13 cellular contexts compared by ENCODE assay signal in genomic region chr7:128403676-128404075, GRCh38. TPM values are rescaled to one million over a fixed set of nuclear protein-coding genes. Genes with fewer than 3 reads are reported as not detected.
DNase-seq lines count a peak whose midpoint lies in the region; ATAC-seq, FAIRE-seq and TF ChIP-seq lines count a peak whose summit lies in the region.
"Had no signal": no experiment of that assay in that cellular context is flagged by ENCODE, and none has a peak within 500 bp of the region (broad histone marks: within the 10 kb centered on the region; RNA-seq: fewer than 3 reads in every experiment).

No MANE protein-coding gene starts in this region.

- intact Hi-C loops in naive thymus-derived CD4-positive, alpha-beta T cell (cut with micrococcal nuclease): loop anchor here in 1 of 2 donors (10.0 kb wide), 1 partner anchor 131 kb away; no protein-coding TSS in a partner anchor

- H3K36me3 ChIP-seq in BLaER1 (peaks cover 52% of the 10 kb centered on the region), MG63 (no peaks in the 10 kb centered on the region; the same call in none of the 2 replicates)
- H3K36me3 ChIP-seq in naive thymus-derived CD4-positive, alpha-beta T cell (ENCODE audit: control insufficient read depth in 2 of 3, insufficient read depth in 3 of 3, low read length in 3 of 3): peaks cover 0 to 24% (median 0%) of the 10 kb centered on the region in 3 experiments

- H3K27me3 Mint-ChIP-seq in HFFc6 (ENCODE audit: insufficient read depth): no peaks in the 10 kb centered on the region; the same call in 1 of the 2 replicates
- no peaks in the 10 kb centered on the region for H3K27me3 Mint-ChIP-seq in activated T-helper 17 cell treated with anti-CD3 and anti-CD28 coated beads, Interleukin-2, amount 50 U/mL, for 72 hours
- no peaks in the 10 kb centered on the region for H3K27me3 Mint-ChIP-seq in naive thymus-derived CD4-positive, alpha-beta T cell

- FAIRE-seq in frontal cortex (lab: Jason Lieb, UNC): no peak

- H3K27ac Mint-ChIP-seq in HFFc6: no peak overlapping the region; the same call in 1 of the 2 replicates
- H3K27ac Mint-ChIP-seq in activated T-helper 17 cell treated with anti-CD3 and anti-CD28 coated beads, Interleukin-2, amount 50 U/mL, for 72 hours: peak overlapping the region; percentile 63
- H3K27ac Mint-ChIP-seq in naive thymus-derived CD4-positive, alpha-beta T cell: peak overlapping the region in 4 of 9 donors; percentile 11 to 79 (median 72)
- H3K27ac Mint-ChIP-seq: H9 had no signal

- H3K9me3 ChIP-seq in BLaER1: no peaks in the 10 kb centered on the region
- H3K9me3 ChIP-seq in naive thymus-derived CD4-positive, alpha-beta T cell (ENCODE audit: control insufficient read depth in 2 of 3, low read length in 3 of 3): no peaks in the 10 kb centered on the region
- no peaks in the 10 kb centered on the region for H3K9me3 ChIP-seq in MG63
- H3K9me3 ChIP-seq: heart left ventricle, left lung had no signal

- CTCF ChIA-PET in naive thymus-derived CD4-positive, alpha-beta T cell (lab: Charles Lee): interaction anchor here (1.0 to 8.6 kb wide), 3 partner anchors 23 to 56 kb away, joined by 3 to 163 read pairs (median 4); no protein-coding TSS in a partner anchor

- no peak for TF ChIP-seq CTCF in HFFc6 (IDR thresholded peaks at IDR 0.05)

- DNase-seq in HFFc6: no peak
- DNase-seq in naive thymus-derived CD4-positive, alpha-beta T cell: no peak
- DNase-seq in frontal cortex (ENCODE audit: low spot score in 2 of 2): no peak
- DNase-seq in germinal center (ENCODE audit: low spot score): no peak
- no peak for DNase-seq in MG63
- no peak for DNase-seq in HuH-7 (ENCODE audit: low spot score)
- DNase-seq: activated CD8-positive, alpha-beta memory T cell treated with anti-CD3 and anti-CD28 coated beads, Interleukin-2, amount 50 U/mL, for 48 hours; H9; heart left ventricle; left lung; NCI-H2081 treated with DMSO at 0.1 percent for 48 hours had no signal

- peaks cover 30% of the 10 kb centered on the region for H3K4me1 Mint-ChIP-seq in HFFc6 (ENCODE audit: low read depth)
- H3K4me1 Mint-ChIP-seq in activated T-helper 17 cell treated with anti-CD3 and anti-CD28 coated beads, Interleukin-2, amount 50 U/mL, for 72 hours: peaks cover 23% of the 10 kb centered on the region
- H3K4me1 Mint-ChIP-seq in naive thymus-derived CD4-positive, alpha-beta T cell: peaks cover 24 to 48% (median 45%) of the 10 kb centered on the region in 7 donors

- no peak for ATAC-seq in activated T-helper 17 cell treated with anti-CD3 and anti-CD28 coated beads, Interleukin-2, amount 50 U/mL, for 72 hours (replicated peaks)
- no peak for ATAC-seq in naive thymus-derived CD4-positive, alpha-beta T cell
- ATAC-seq: left lung had no signal

- no peaks in the 10 kb centered on the region for H3K9me3 Mint-ChIP-seq in HFFc6
- no peaks in the 10 kb centered on the region for H3K9me3 Mint-ChIP-seq in activated T-helper 17 cell treated with anti-CD3 and anti-CD28 coated beads, Interleukin-2, amount 50 U/mL, for 72 hours
- H3K9me3 Mint-ChIP-seq in naive thymus-derived CD4-positive, alpha-beta T cell: no peaks in the 10 kb centered on the region
- H3K9me3 Mint-ChIP-seq: H9 had no signal

- H3K27me3 ChIP-seq in BLaER1 (no peaks in the 10 kb centered on the region), MG63 (no peaks in the 10 kb centered on the region)
- H3K27me3 ChIP-seq in naive thymus-derived CD4-positive, alpha-beta T cell (ENCODE audit: control insufficient read depth in 2 of 2, insufficient read depth in 2 of 2, low read length in 2 of 2): no peaks in the 10 kb centered on the region
- H3K27me3 ChIP-seq: heart left ventricle, left lung had no signal

- H3K4me3 Mint-ChIP-seq in HFFc6: peak overlapping the region; percentile 94
- peak overlapping the region; percentile 87 for H3K4me3 Mint-ChIP-seq in activated T-helper 17 cell treated with anti-CD3 and anti-CD28 coated beads, Interleukin-2, amount 50 U/mL, for 72 hours
- peak overlapping the region in 9 of 10 donors; percentile 61 to 89 (median 82) for H3K4me3 Mint-ChIP-seq in naive thymus-derived CD4-positive, alpha-beta T cell

- H3K36me3 Mint-ChIP-seq in HFFc6 (ENCODE audit: low read depth): peaks cover 17% of the 10 kb centered on the region; the same call in 1 of the 2 replicates
- H3K36me3 Mint-ChIP-seq in activated T-helper 17 cell treated with anti-CD3 and anti-CD28 coated beads, Interleukin-2, amount 50 U/mL, for 72 hours (ENCODE audit: low read depth): peaks cover 58% of the 10 kb centered on the region
- peaks cover 0 to 13% (median 0%) of the 10 kb centered on the region in 5 donors for H3K36me3 Mint-ChIP-seq in naive thymus-derived CD4-positive, alpha-beta T cell

- peaks cover 60% of the 10 kb centered on the region for H4K20me1 ChIP-seq in BLaER1

- H3K4me1 ChIP-seq in BLaER1: peaks cover 55% of the 10 kb centered on the region
- H3K4me1 ChIP-seq in naive thymus-derived CD4-positive, alpha-beta T cell (ENCODE audit: control insufficient read depth in 2 of 2, insufficient read depth in 2 of 2, low read length in 2 of 2): peaks cover 11 to 23% of the 10 kb centered on the region in 2 donors

- H3K9ac ChIP-seq in BLaER1: peak overlapping the region; percentile 98

- POLR2A ChIA-PET in naive thymus-derived CD4-positive, alpha-beta T cell (lab: Charles Lee): interaction anchor here (0.7 kb wide), 1 partner anchor 855 kb away, joined by 5 read pairs; no protein-coding TSS in a partner anchor

- H3K4me3 ChIP-seq in BLaER1: peak overlapping the region; percentile 98
- H3K4me3 ChIP-seq in naive thymus-derived CD4-positive, alpha-beta T cell (ENCODE audit: low read length): no peak overlapping the region
- H3K4me3 ChIP-seq in MG63: no peak overlapping the region

- peak overlapping the region; percentile 97; the same call in 1 of the 2 replicates for H3K27ac ChIP-seq in BLaER1
- no peak overlapping the region for H3K27ac ChIP-seq in naive thymus-derived CD4-positive, alpha-beta T cell (ENCODE audit: low read depth, low read length)
- H3K27ac ChIP-seq: left lung had no signal

- peak overlapping the region; percentile 100 for H3K4me2 ChIP-seq in BLaER1

RNA-seq across cellular contexts. Expression of gene IMPDH1, which starts 6.1 kb away (rescaled TPM):
- total RNA-seq in HFFc6 (2021; fragmentation: NEBNext Ultra II Directional; extraction: Animal tissue kit (Norgen Biotek cat#: 25700)): 100 to 1,000 TPM in 1 of 6 experiments, 10 to 100 TPM in 5; 81.8 to 107 (median 93.3) TPM
- 10 to 100 TPM; 62.7 to 95.6 TPM for total RNA-seq in activated T-helper 17 cell treated with anti-CD3 and anti-CD28 coated beads, Interleukin-2, amount 50 U/mL, for 72 hours
- total RNA-seq in naive thymus-derived CD4-positive, alpha-beta T cell: 10 to 100 TPM; 36.5 to 92.0 (median 44.4) TPM
- 10 to 100 TPM; 33.7 to 48.1 TPM for polyA plus RNA-seq in naive thymus-derived CD4-positive, alpha-beta T cell
- total RNA-seq in frontal cortex: 26.5 TPM
- 42.1 and 67.6 TPM in 2 replicates for total RNA-seq in MG63 (2014; rRNA removed; shearing (Covaris generic); ENCODE audit: low replicate concordance)

RNA-seq across cellular contexts. Expression of gene PRRT4, which starts 42.2 kb away (rescaled TPM):
- total RNA-seq in HFFc6 (2021; fragmentation: NEBNext Ultra II Directional; extraction: Animal tissue kit (Norgen Biotek cat#: 25700)): not detected
- under 1 TPM; 0.13 to 0.45 TPM for total RNA-seq in activated T-helper 17 cell treated with anti-CD3 and anti-CD28 coated beads, Interleukin-2, amount 50 U/mL, for 72 hours
- 1 to 10 TPM in 1 of 5 experiments, under 1 TPM in 3, not detected in 1; 0.49 to 1.1 (median 0.58) TPM for total RNA-seq in naive thymus-derived CD4-positive, alpha-beta T cell
- polyA plus RNA-seq in naive thymus-derived CD4-positive, alpha-beta T cell: under 1 TPM in 1 of 2 donors, not detected in 1; 0.27 TPM
- total RNA-seq in frontal cortex: 3.3 TPM
- total RNA-seq in MG63 (2014; rRNA removed; shearing (Covaris generic); ENCODE audit: low replicate concordance): not detected in 2 replicates

RNA-seq across cellular contexts. Expression of gene HILPDA, which starts 52.0 kb away (rescaled TPM):
- 1 to 10 TPM; 6.3 to 9.0 (median 7.2) TPM for total RNA-seq in HFFc6 (2021; fragmentation: NEBNext Ultra II Directional; extraction: Animal tissue kit (Norgen Biotek cat#: 25700))
- total RNA-seq in activated T-helper 17 cell treated with anti-CD3 and anti-CD28 coated beads, Interleukin-2, amount 50 U/mL, for 72 hours: 1,000 to 10,000 TPM in 1 of 2 donors, 10 to 100 TPM in 1; 72.9 to 1,213 TPM
- total RNA-seq in naive thymus-derived CD4-positive, alpha-beta T cell: 10 to 100 TPM in 1 of 5 experiments, 1 to 10 TPM in 4; 2.4 to 39.5 (median 4.4) TPM
- polyA plus RNA-seq in naive thymus-derived CD4-positive, alpha-beta T cell: 1 to 10 TPM; 2.5 to 3.1 TPM
- 26.9 TPM for total RNA-seq in frontal cortex
- total RNA-seq in MG63 (2014; rRNA removed; shearing (Covaris generic); ENCODE audit: low replicate concordance): 7.6 and 10.0 TPM in 2 replicates

RNA-seq across cellular contexts. Expression of gene RBM28, which starts 60.0 kb away (rescaled TPM):
- 10 to 100 TPM; 36.1 to 44.4 (median 37.8) TPM for total RNA-seq in HFFc6 (2021; fragmentation: NEBNext Ultra II Directional; extraction: Animal tissue kit (Norgen Biotek cat#: 25700))
- 10 to 100 TPM; 30.4 to 46.6 TPM for total RNA-seq in activated T-helper 17 cell treated with anti-CD3 and anti-CD28 coated beads, Interleukin-2, amount 50 U/mL, for 72 hours
- total RNA-seq in naive thymus-derived CD4-positive, alpha-beta T cell: 10 to 100 TPM; 30.1 to 51.0 (median 43.5) TPM
- 1 to 10 TPM; 9.0 to 9.4 TPM for polyA plus RNA-seq in naive thymus-derived CD4-positive, alpha-beta T cell
- 16.3 TPM for total RNA-seq in frontal cortex
- total RNA-seq in MG63 (2014; rRNA removed; shearing (Covaris generic); ENCODE audit: low replicate concordance): 10.0 and 13.2 TPM in 2 replicates
